In the genomic region with DNA sequence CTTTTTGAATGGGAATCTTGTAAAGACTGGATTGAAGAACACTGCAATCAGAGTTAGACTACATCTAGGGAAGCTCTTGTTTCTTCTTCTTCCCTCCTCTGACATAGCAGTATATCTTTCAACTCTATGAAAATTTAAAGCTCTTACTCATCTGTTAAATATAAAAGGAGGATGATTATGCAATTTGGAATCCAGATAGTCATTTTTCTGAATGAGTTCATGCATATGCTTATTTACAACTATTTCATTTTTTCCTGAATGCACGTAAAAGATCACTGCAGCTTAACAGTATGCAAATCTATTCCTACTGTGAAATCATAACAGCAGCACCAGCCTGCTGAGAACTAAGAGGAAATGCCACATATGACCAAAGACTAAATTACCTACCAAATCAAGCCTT, we compare ENCODE assay signal across 19 cellular contexts.
DNase-seq lines count a peak whose midpoint lies in the region; ATAC-seq and TF ChIP-seq lines count a peak whose summit lies in the region.
"Had no signal": no experiment of that assay in that cellular context is flagged by ENCODE, and none has a peak within 500 bp of the region (broad histone marks: within the 10 kb centered on the region; RNA-seq: fewer than 3 reads in every experiment).

No MANE protein-coding gene starts in this region.

- H3K4me1 Mint-ChIP-seq in activated B cell treated with CpG ODN at 0.5 μM for 24 hours = peaks cover 31% of the 10 kb centered on the region

- H3K9me3 Mint-ChIP-seq in activated B cell treated with CpG ODN at 0.5 μM for 24 hours = peaks cover 5% of the 10 kb centered on the region

- no peaks in the 10 kb centered on the region for H3K4me1 ChIP-seq in vagina

- H3K27me3 ChIP-seq in vagina = no peaks in the 10 kb centered on the region
- H3K27me3 ChIP-seq: right lobe of liver had no signal

- intact Hi-C loops in activated B cell treated with CpG ODN at 0.5 μM for 24 hours (cut with micrococcal nuclease) = loop anchor here (1.0 kb wide), 1 partner anchor 15 kb away; no protein-coding TSS in a partner anchor
- intact Hi-C loops in vagina (cut with DNase I) = no loop called here

- peaks cover 32% of the 10 kb centered on the region for H3K36me3 Mint-ChIP-seq in activated B cell treated with CpG ODN at 0.5 μM for 24 hours (ENCODE audit: low read depth)
- H3K36me3 Mint-ChIP-seq: brain had no signal

- no peaks in the 10 kb centered on the region for H3K9me3 ChIP-seq in vagina
- H3K9me3 ChIP-seq: right lobe of liver had no signal

- no peaks in the 10 kb centered on the region for H3K36me3 ChIP-seq in vagina
- H3K36me3 ChIP-seq: right lobe of liver had no signal

- POLR2A ChIA-PET in activated B cell treated with CpG ODN at 0.5 μM for 24 hours (lab: Charles Lee) = interaction anchor here (0.9 kb wide), 1 partner anchor 15 kb away, joined by 3 read pairs; no protein-coding TSS in a partner anchor

- no peak overlapping the region for H3K27ac ChIP-seq in vagina
- H3K27ac ChIP-seq: right lobe of liver, VCaP had no signal

- CTCF ChIA-PET in activated B cell treated with CpG ODN at 0.5 μM for 24 hours (lab: Charles Lee) = interaction anchor here (0.9 to 1.4 kb wide), 2 partner anchors 34 to 92 kb away, joined by 3 to 6 read pairs; no protein-coding TSS in a partner anchor

- no peaks in the 10 kb centered on the region for H3K27me3 Mint-ChIP-seq in activated B cell treated with CpG ODN at 0.5 μM for 24 hours

- H3K27ac Mint-ChIP-seq in activated B cell treated with CpG ODN at 0.5 μM for 24 hours = no peak overlapping the region
- H3K27ac Mint-ChIP-seq: brain had no signal

- TF ChIP-seq CTCF in AG10803 (conservative IDR thresholded peaks at IDR 0.05; ENCODE audit: low read length) (no peak), activated B cell treated with CpG ODN at 0.5 μM for 24 hours (IDR thresholded peaks at IDR 0.05) (no peak), vagina (IDR thresholded peaks at IDR 0.05) (no peak)

- TF ChIP-seq POLR2A in vagina (IDR thresholded peaks at IDR 0.05) = no peak

- ATAC-seq in HG02610 (IDR thresholded peaks at IDR 0.05; ENCODE audit: unreplicated experiment) (peak; percentile 47), activated B cell treated with CpG ODN at 0.5 μM for 24 hours (ENCODE audit: low read depth) (peak; percentile 64), GM19351 (IDR thresholded peaks at IDR 0.05; ENCODE audit: unreplicated experiment) (no peak)

- H3K4me3 ChIP-seq in AG10803 (ENCODE audit: low read length) (no peak overlapping the region), vagina (no peak overlapping the region)
- H3K4me3 ChIP-seq: right lobe of liver had no signal

- H3K4me3 Mint-ChIP-seq in activated B cell treated with CpG ODN at 0.5 μM for 24 hours = no peak overlapping the region
- H3K4me3 Mint-ChIP-seq: brain had no signal

- DNase-seq in AG10803 (ENCODE audit: low read depth) = peak; percentile 41
- no peak for DNase-seq in activated B cell treated with CpG ODN at 0.5 μM for 24 hours
- peak; percentile 44 for DNase-seq in glomerular visceral epithelial cell (ENCODE audit: extremely low spot score)
- DNase-seq in T-helper 2 cell = no peak
- DNase-seq in vagina (ENCODE audit: extremely low spot score in 2 of 2) = no peak
- DNase-seq in activated T-cell treated with anti-CD3 and anti-CD28 coated beads for 4 hours = no peak
- DNase-seq: ACHN; activated effector memory CD4-positive, alpha-beta T cell treated with anti-CD3 and anti-CD28 coated beads, Interleukin-2, amount 50 U/mL, for 16 hours; COR-L47; foreskin melanocyte; KG1; NCI-H1436 treated with DMSO at 0.1 percent for 48 hours; right lobe of liver; stimulated activated CD4-positive, alpha-beta T cell treated with anti-CD3 and anti-CD28 coated beads, Interleukin-4, amount 100 ng/mL, for 24 hours; SW 1271 had no signal

Comparison
In these comparisons a context has a peak if more than half of its experiments do, and no peak if none do; other contexts are left out.
1. DNase-seq: peak in AG10803 (single experiment) and glomerular visceral epithelial cell (single experiment); none in activated B cell treated with CpG ODN at 0.5 μM for 24 hours (single experiment), T-helper 2 cell (0 of 5), vagina (0 of 2) and activated T-cell treated with anti-CD3 and anti-CD28 coated beads for 4 hours (single experiment).